Comparison of ENCODE assay signal across 5 cellular contexts in the genomic region with DNA sequence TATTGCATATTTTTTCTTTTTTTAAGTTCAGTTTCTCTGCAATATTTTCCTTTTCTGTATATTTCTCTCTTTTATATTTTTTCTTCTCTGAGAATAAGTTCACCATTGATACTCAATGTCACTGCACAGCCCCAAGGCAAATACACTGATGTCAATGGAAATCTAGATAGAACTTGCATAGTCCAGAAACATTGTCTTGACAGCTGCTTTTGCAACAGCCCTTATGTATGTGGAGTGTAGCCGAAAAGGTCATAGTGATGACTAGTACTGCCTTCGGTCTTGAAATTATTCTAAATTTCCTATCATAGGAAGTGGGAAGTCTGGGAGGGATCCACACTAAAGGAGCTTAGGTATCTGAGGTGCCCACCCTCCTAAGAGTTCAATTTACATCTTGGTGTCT.
"Had no signal": no experiment of that assay in that cellular context is flagged by ENCODE, and none has a peak within 500 bp of the region (broad histone marks: within the 10 kb centered on the region; RNA-seq: fewer than 3 reads in every experiment).

No MANE protein-coding gene starts in this region.

- DNase-seq: H9, HCEC 1CT, IMR-90 had no signal

- H3K4me3 ChIP-seq: GM23338, K562 had no signal

- ATAC-seq: GM23338, K562 had no signal
